ENCODE assay signal across 31 cellular contexts in genomic region chr11:26037716-26038115, GRCh38.
DNase-seq lines count a peak whose midpoint lies in the region; ATAC-seq and TF ChIP-seq lines count a peak whose summit lies in the region.
"Had no signal": no experiment of that assay in that cellular context is flagged by ENCODE, and none has a peak within 500 bp of the region (broad histone marks: within the 10 kb centered on the region; RNA-seq: fewer than 3 reads in every experiment).

No MANE protein-coding gene starts in this region.

- H3K4me3 ChIP-seq in OCI-LY3 (ENCODE audit: low read length) (no peak overlapping the region; the same call in 1 of the 2 replicates), trophoblast cell (ENCODE audit: low read depth, low read length) (no peak overlapping the region)
- H3K4me3 ChIP-seq: gastroesophageal sphincter, neural progenitor cell, smooth muscle cell, upper lobe of left lung had no signal

- DNase-seq in SW480 (ENCODE audit: low spot score) (no peak), trophoblast cell (no peak), chondrocyte (ENCODE audit: low spot score) (no peak)
- DNase-seq in activated naive CD4-positive, alpha-beta T cell treated with anti-CD3 and anti-CD28 coated beads, Interleukin-2, amount 50 U/mL, for 72 hours (ENCODE audit: low spot score in 2 of 2) = no peak
- DNase-seq: activated CD4-positive, alpha-beta T cell treated with anti-CD3 and anti-CD28 coated beads for 48 hours; activated gamma-delta T cell; activated T-cell treated with anti-CD3 and anti-CD28 coated beads, Interleukin-2, amount 50 U/mL, for 24 hours; CD8-positive, alpha-beta memory T cell; hypothalamus; immature natural killer cell; Karpas-422; left colon; mammary epithelial cell; NCI-H1436 treated with DMSO at 0.1 percent for 48 hours; NCI-H446 treated with DMSO at 0.1 percent for 48 hours; Right ventricle myocardium superior; stimulated activated CD4-positive, alpha-beta T cell treated with anti-CD3 and anti-CD28 coated beads, Interleukin-2, amount 100 ng/mL, for 24 hours; upper lobe of left lung had no signal

- H3K79me2 ChIP-seq in OCI-LY3 (ENCODE audit: low read length) (no peaks in the 10 kb centered on the region), trophoblast cell (ENCODE audit: control insufficient read depth, insufficient read depth, low read length, poor library complexity) (no peaks in the 10 kb centered on the region)
- H3K79me2 ChIP-seq: parathyroid adenoma had no signal

- H4K12ac ChIP-seq in trophoblast cell (ENCODE audit: low read depth, low read length) = no peak overlapping the region

- no peak overlapping the region for H3K14ac ChIP-seq in trophoblast cell (ENCODE audit: low read length)

- H3K36me3 Mint-ChIP-seq in chondrocyte (ENCODE audit: low read depth) = no peaks in the 10 kb centered on the region
- no peaks in the 10 kb centered on the region for H3K36me3 Mint-ChIP-seq in activated naive CD4-positive, alpha-beta T cell treated with anti-CD3 and anti-CD28 coated beads, Interleukin-2, amount 50 U/mL, for 72 hours
- H3K36me3 Mint-ChIP-seq: CD8-positive, alpha-beta memory T cell; immature natural killer cell; neural progenitor cell had no signal

- no peaks in the 10 kb centered on the region for H3K9me3 ChIP-seq in OCI-LY3 (ENCODE audit: insufficient read depth, low read length)
- no peaks in the 10 kb centered on the region for H3K9me3 ChIP-seq in trophoblast cell (ENCODE audit: insufficient read depth, low read depth, low read length)
- H3K9me3 ChIP-seq: gastroesophageal sphincter, upper lobe of left lung had no signal

- H3K4me1 Mint-ChIP-seq in chondrocyte (ENCODE audit: low read depth) = no peaks in the 10 kb centered on the region
- H3K4me1 Mint-ChIP-seq: CD8-positive, alpha-beta memory T cell; central memory CD8-positive, alpha-beta T cell; immature natural killer cell; neural progenitor cell had no signal

- H2BK5ac ChIP-seq in trophoblast cell (ENCODE audit: low read depth, low read length, poor library complexity) = no peak overlapping the region

- no peak overlapping the region for H3K27ac ChIP-seq in OCI-LY3 (ENCODE audit: low read length)
- H3K27ac ChIP-seq in trophoblast cell (ENCODE audit: low read depth, low read length) = no peak overlapping the region
- H3K27ac ChIP-seq: gastroesophageal sphincter, HL-60, neural progenitor cell, parathyroid adenoma, upper lobe of left lung had no signal

- H2BK120ac ChIP-seq in trophoblast cell (ENCODE audit: insufficient read depth, low read length, poor library complexity) = no peak overlapping the region

- H3K27ac Mint-ChIP-seq in chondrocyte (ENCODE audit: unreplicated experiment) = no peak overlapping the region
- H3K27ac Mint-ChIP-seq in activated naive CD4-positive, alpha-beta T cell treated with anti-CD3 and anti-CD28 coated beads, Interleukin-2, amount 50 U/mL, for 72 hours = no peak overlapping the region
- H3K27ac Mint-ChIP-seq: activated T-cell treated with anti-CD3 and anti-CD28 coated beads, Interleukin-2, amount 50 U/mL, for 24 hours; B cell; CD8-positive, alpha-beta memory T cell; neural progenitor cell; T-helper 2 cell treated with Interferon-gamma antibody and Interleukin-4, amounts not matched to agents 5 μg/mL and 100 μg/mL, for 36 hours had no signal

- H2AK5ac ChIP-seq in trophoblast cell (ENCODE audit: low read length) = no peak overlapping the region

- H2BK12ac ChIP-seq in trophoblast cell (ENCODE audit: low read length) = no peak overlapping the region

- H3K23ac ChIP-seq in trophoblast cell (ENCODE audit: low read length) = no peak overlapping the region

- H3K4me2 ChIP-seq in OCI-LY3 (ENCODE audit: low read length) = peak overlapping the region; percentile 37
- H3K4me2 ChIP-seq in trophoblast cell (ENCODE audit: low read length) = no peak overlapping the region
- H3K4me2 ChIP-seq: neural progenitor cell, smooth muscle cell had no signal

- ATAC-seq in GM18861 (IDR thresholded peaks at IDR 0.05; ENCODE audit: unreplicated experiment) (peak; percentile 55), GM21390 (IDR thresholded peaks at IDR 0.05; ENCODE audit: unreplicated experiment) (peak; percentile 68), HG02884 (IDR thresholded peaks at IDR 0.05; ENCODE audit: unreplicated experiment) (peak; percentile 76)
- ATAC-seq in activated naive CD4-positive, alpha-beta T cell treated with anti-CD3 and anti-CD28 coated beads, Interleukin-2, amount 50 U/mL, for 72 hours = no peak
- ATAC-seq: gastroesophageal sphincter, HepG2, left colon had no signal

- H3K36me3 ChIP-seq in OCI-LY3 (replicated peaks; ENCODE audit: low read depth, low read length) (no peaks in the 10 kb centered on the region), trophoblast cell (ENCODE audit: control insufficient read depth in 1 of 2, insufficient read depth in 2 of 2, low read length in 2 of 2) (no peaks in the 10 kb centered on the region)
- H3K36me3 ChIP-seq: gastroesophageal sphincter, neural progenitor cell, upper lobe of left lung had no signal

- H3K27me3 Mint-ChIP-seq in chondrocyte (ENCODE audit: low read depth) = peaks cover 7% of the 10 kb centered on the region
- H3K27me3 Mint-ChIP-seq: activated T-cell treated with anti-CD3 and anti-CD28 coated beads, Interleukin-2, amount 50 U/mL, for 24 hours; B cell; CD8-positive, alpha-beta memory T cell; central memory CD8-positive, alpha-beta T cell had no signal

- no peaks in the 10 kb centered on the region for H3K27me3 ChIP-seq in OCI-LY3 (ENCODE audit: low read depth, low read length)
- no peaks in the 10 kb centered on the region for H3K27me3 ChIP-seq in trophoblast cell (ENCODE audit: insufficient read depth, low read length)
- H3K27me3 ChIP-seq: gastroesophageal sphincter, neural progenitor cell, upper lobe of left lung had no signal

- H3K9ac ChIP-seq in OCI-LY3 (ENCODE audit: low read length) (no peak overlapping the region), trophoblast cell (ENCODE audit: low read length) (no peak overlapping the region)
- H3K9ac ChIP-seq: neural progenitor cell, parathyroid adenoma had no signal

- TF ChIP-seq CTCF in OCI-LY3 (IDR thresholded peaks at IDR 0.05; ENCODE audit: low read depth, low read length) (no peak), chondrocyte (IDR thresholded peaks at IDR 0.05) (no peak)

- no peak overlapping the region for H3K18ac ChIP-seq in trophoblast cell (ENCODE audit: low read length)

- no peak overlapping the region for H4K8ac ChIP-seq in trophoblast cell (ENCODE audit: low read depth, low read length)

- no peak overlapping the region for H4K91ac ChIP-seq in trophoblast cell (ENCODE audit: low read depth, low read length)

- H4K20me1 ChIP-seq in OCI-LY3 (ENCODE audit: insufficient read depth, low read length) = no peaks in the 10 kb centered on the region

- no peaks in the 10 kb centered on the region for H3K79me1 ChIP-seq in trophoblast cell (ENCODE audit: low read length)

- no peaks in the 10 kb centered on the region for H3K9me3 Mint-ChIP-seq in chondrocyte (ENCODE audit: low read depth)
- peaks cover 13 to 14% of the 10 kb centered on the region in 2 donors for H3K9me3 Mint-ChIP-seq in activated naive CD4-positive, alpha-beta T cell treated with anti-CD3 and anti-CD28 coated beads, Interleukin-2, amount 50 U/mL, for 72 hours
- H3K9me3 Mint-ChIP-seq: activated T-cell treated with anti-CD3 and anti-CD28 coated beads, Interleukin-2, amount 50 U/mL, for 24 hours; neural progenitor cell had no signal

- H3K4me3 Mint-ChIP-seq in chondrocyte (ENCODE audit: unreplicated experiment) = no peak overlapping the region
- H3K4me3 Mint-ChIP-seq: activated T-cell treated with anti-CD3 and anti-CD28 coated beads, Interleukin-2, amount 50 U/mL, for 24 hours; B cell; CD8-positive, alpha-beta memory T cell; central memory CD8-positive, alpha-beta T cell; immature natural killer cell; neural progenitor cell; T-helper 2 cell treated with Interferon-gamma antibody and Interleukin-4, amounts not matched to agents 5 μg/mL and 100 μg/mL, for 36 hours had no signal

- no peak overlapping the region for H2AFZ ChIP-seq in OCI-LY3 (ENCODE audit: low read depth, low read length)
- H2AFZ ChIP-seq in trophoblast cell (ENCODE audit: insufficient read depth, low read length, poor library complexity) = no peak overlapping the region
- H2AFZ ChIP-seq: neural progenitor cell, parathyroid adenoma had no signal

- no peak overlapping the region for H3K4ac ChIP-seq in trophoblast cell (ENCODE audit: low read depth, low read length)

- no CpG with 5 or more reads among the region's 2 CpGs for WGBS in trophoblast cell (ENCODE audit: extremely low coverage, insufficient coverage, insufficient read length)

- H3K4me1 ChIP-seq in OCI-LY3 (ENCODE audit: low read length) = peaks cover 24% of the 10 kb centered on the region
- H3K4me1 ChIP-seq in trophoblast cell (ENCODE audit: control insufficient read depth in 1 of 2, insufficient read depth in 2 of 2, low read length in 2 of 2) = no peaks in the 10 kb centered on the region
- H3K4me1 ChIP-seq: gastroesophageal sphincter, neural progenitor cell, parathyroid adenoma, upper lobe of left lung had no signal

Comparison
In these comparisons a context has a peak if more than half of its experiments do, and no peak if none do; other contexts are left out.
1. ATAC-seq: peak in GM18861 (single experiment), GM21390 (single experiment) and HG02884 (single experiment); none in activated naive CD4-positive, alpha-beta T cell treated with anti-CD3 and anti-CD28 coated beads, Interleukin-2, amount 50 U/mL, for 72 hours (0 of 2).